In genomic region chr12:57165741-57166140, GRCh38 we compare ENCODE assay signal across 3 cellular contexts.
TF ChIP-seq lines count a peak whose summit lies in the region.

No MANE protein-coding gene starts in this region.

TF ChIP-seq in SK-N-SH treated with all-trans-retinoic acid at 6 μM for 48 hours, 23 proteins besides CTCF, POLR2A, EP300 and RAD21 (continues in another document):
- TF ChIP-seq BACH2 (CRISPR knock-in tag; IDR thresholded peaks at IDR 0.05; ENCODE audit: borderline replicate concordance) (no peak), ESRRG (CRISPR knock-in tag; IDR thresholded peaks at IDR 0.05) (no peak), TOX (CRISPR knock-in tag; IDR thresholded peaks at IDR 0.05; ENCODE audit: borderline replicate concordance) (no peak), TSHZ2 (CRISPR knock-in tag; IDR thresholded peaks at IDR 0.05) (no peak), ZNF8 (CRISPR knock-in tag; IDR thresholded peaks at IDR 0.05) (no peak), PPARA (CRISPR knock-in tag; IDR thresholded peaks at IDR 0.05; ENCODE audit: borderline replicate concordance) (no peak), ZC3H10 (CRISPR knock-in tag; IDR thresholded peaks at IDR 0.05) (no peak), TCF4 (CRISPR knock-in tag; IDR thresholded peaks at IDR 0.05; ENCODE audit: borderline replicate concordance) (no peak), CREB5 (CRISPR knock-in tag; IDR thresholded peaks at IDR 0.05; ENCODE audit: low read depth) (no peak), CSRNP3 (CRISPR knock-in tag; IDR thresholded peaks at IDR 0.05) (no peak), CSDC2 (CRISPR knock-in tag; IDR thresholded peaks at IDR 0.05) (no peak), RARB (CRISPR knock-in tag; IDR thresholded peaks at IDR 0.05) (no peak), ZNF565 (CRISPR knock-in tag; conservative IDR thresholded peaks at IDR 0.05; ENCODE audit: low read depth) (no peak), SNAI2 (CRISPR knock-in tag; IDR thresholded peaks at IDR 0.05) (no peak), ZFP3 (CRISPR knock-in tag; IDR thresholded peaks at IDR 0.05) (no peak), ARNTL (CRISPR knock-in tag; IDR thresholded peaks at IDR 0.05; ENCODE audit: borderline replicate concordance, low read depth) (no peak), GLIS3 (CRISPR knock-in tag; IDR thresholded peaks at IDR 0.05) (no peak)

TF ChIP-seq in SK-N-SH, 30 proteins besides CTCF, POLR2A, EP300 and RAD21:
- TF ChIP-seq FOSL2 (IDR thresholded peaks at IDR 0.05; ENCODE audit: borderline replicate concordance, low read depth) (no peak), FOXJ3 (CRISPR knock-in tag; IDR thresholded peaks at IDR 0.05) (no peak), TCF12 (IDR thresholded peaks at IDR 0.05) (no peak), RXRA (IDR thresholded peaks at IDR 0.05; ENCODE audit: borderline replicate concordance, low read depth) (no peak), RFX5 (IDR thresholded peaks at IDR 0.05; ENCODE audit: low read length) (no peak), CHD2 (IDR thresholded peaks at IDR 0.05; ENCODE audit: low read length, partially characterized antibody) (no peak)

TF ChIP-seq in GM23338, 12 proteins besides CTCF, POLR2A, EP300 and RAD21:
- no peak for TF ChIP-seq EZH2phosphoT487 (IDR thresholded peaks at IDR 0.05; ENCODE audit: unreplicated experiment)
- no peak for TF ChIP-seq CREB1 (CRISPR knock-in tag; IDR thresholded peaks at IDR 0.05; ENCODE audit: low read depth)
- no peak for TF ChIP-seq REST (IDR thresholded peaks at IDR 0.05; ENCODE audit: unreplicated experiment)
- no peak for TF ChIP-seq ZNF462 (CRISPR knock-in tag; IDR thresholded peaks at IDR 0.05)
- no peak for TF ChIP-seq EZH2 (IDR thresholded peaks at IDR 0.05; ENCODE audit: low read depth, unreplicated experiment)
- no peak for TF ChIP-seq POLR2AphosphoS5 (IDR thresholded peaks at IDR 0.05; ENCODE audit: low read depth)
- TF ChIP-seq ZNF331 (CRISPR knock-in tag; IDR thresholded peaks at IDR 0.05; ENCODE audit: low read depth) = no peak
- no peak for TF ChIP-seq STAT1 (IDR thresholded peaks at IDR 0.05; ENCODE audit: unreplicated experiment)
- no peak for TF ChIP-seq ZNF114 (CRISPR knock-in tag; IDR thresholded peaks at IDR 0.05)
- TF ChIP-seq ETS1 (IDR thresholded peaks at IDR 0.05) = no peak
- no peak for TF ChIP-seq NANOG (IDR thresholded peaks at IDR 0.05; ENCODE audit: borderline replicate concordance)
- TF ChIP-seq JUNB (IDR thresholded peaks at IDR 0.05; ENCODE audit: unreplicated experiment) = no peak
